In genomic region chr12:12032260-12032761, GRCh38 we compare ENCODE assay signal across 10 cellular contexts. TPM values are rescaled to one million over a fixed set of nuclear protein-coding genes. Genes with fewer than 3 reads are reported as not detected.
DNase-seq lines count a peak whose midpoint lies in the region; ATAC-seq and TF ChIP-seq lines count a peak whose summit lies in the region.
"Had no signal": no experiment of that assay in that cellular context is flagged by ENCODE, and none has a peak within 500 bp of the region (broad histone marks: within the 10 kb centered on the region; RNA-seq: fewer than 3 reads in every experiment).

No MANE protein-coding gene starts in this region.

- H3K4me1 ChIP-seq in heart right ventricle (peaks cover 0 to 19% (median 9%) of the 10 kb centered on the region in 9 donors), mesendoderm (ENCODE audit: control insufficient read depth, low read depth, low read length) (peaks cover 6% of the 10 kb centered on the region), uterus (no peaks in the 10 kb centered on the region), HAP-1 (peaks cover 10% of the 10 kb centered on the region)

- no peak for TF ChIP-seq CTCF in heart right ventricle (IDR thresholded peaks at IDR 0.05)
- TF ChIP-seq CTCF in uterus (IDR thresholded peaks at IDR 0.05) = no peak

- H2BK15ac ChIP-seq in mesendoderm (replicated peaks; ENCODE audit: low read depth) = no peak overlapping the region

- no peak overlapping the region for H3K4me2 ChIP-seq in mesendoderm (ENCODE audit: low read length)

- H3K4me1 Mint-ChIP-seq in activated T-helper 2 cell treated with anti-CD3 and anti-CD28 coated beads, Interferon-gamma antibody, Interleukin-2, Interleukin-4, amounts not matched to agents 10 μg/mL and 5 μg/mL and 100 μg/mL, durations not matched to agents 14 hours and 24 hours and 36 hours (ENCODE audit: low read depth) = peaks cover 31% of the 10 kb centered on the region

- H3K9ac ChIP-seq in mesendoderm (ENCODE audit: low read length) = peak overlapping the region; percentile 4

- H3K27ac Mint-ChIP-seq in activated T-helper 2 cell treated with anti-CD3 and anti-CD28 coated beads, Interferon-gamma antibody, Interleukin-2, Interleukin-4, amounts not matched to agents 10 μg/mL and 5 μg/mL and 100 μg/mL, durations not matched to agents 14 hours and 24 hours and 36 hours = peak overlapping the region; percentile 79

- DNase-seq in heart right ventricle (no peak), cardiac septum (ENCODE audit: low spot score) (no peak), mesendoderm (no peak), uterus (no peak), HAP-1 (ENCODE audit: low spot score in 2 of 2) (no peak), dermis blood vessel endothelial cell (no peak)
- DNase-seq in activated T-helper 2 cell treated with anti-CD3 and anti-CD28 coated beads, Interferon-gamma antibody, Interleukin-2, Interleukin-4, amounts not matched to agents 10 μg/mL and 5 μg/mL and 100 μg/mL, durations not matched to agents 14 hours and 24 hours and 36 hours (ENCODE audit: low spot score) = no peak
- DNase-seq: KG1, SHP77 treated with DMSO at 0.1 percent for 48 hours had no signal

- TF ChIP-seq POLR2A in uterus (IDR thresholded peaks at IDR 0.05) = no peak

- no peaks in the 10 kb centered on the region for H3K36me3 ChIP-seq in heart right ventricle
- no peaks in the 10 kb centered on the region for H3K36me3 ChIP-seq in mesendoderm (ENCODE audit: control insufficient read depth, insufficient read depth, low read length)
- no peaks in the 10 kb centered on the region for H3K36me3 ChIP-seq in uterus
- no peaks in the 10 kb centered on the region for H3K36me3 ChIP-seq in HAP-1 (replicated peaks)

- no peak overlapping the region for H4K8ac ChIP-seq in mesendoderm (ENCODE audit: low read depth, low read length)

- H2BK120ac ChIP-seq in mesendoderm (ENCODE audit: low read depth, low read length) = no peak overlapping the region

- H3K27ac ChIP-seq in heart right ventricle = peak overlapping the region in 7 of 10 donors; percentile 29 to 86 (median 77)
- no peak overlapping the region for H3K27ac ChIP-seq in mesendoderm (ENCODE audit: low read depth, low read length)
- peak overlapping the region; percentile 58 to 82 for H3K27ac ChIP-seq in uterus

- no peak overlapping the region for H3K4ac ChIP-seq in mesendoderm (ENCODE audit: low read depth, low read length)

- H3K4me3 Mint-ChIP-seq in activated T-helper 2 cell treated with anti-CD3 and anti-CD28 coated beads, Interferon-gamma antibody, Interleukin-2, Interleukin-4, amounts not matched to agents 10 μg/mL and 5 μg/mL and 100 μg/mL, durations not matched to agents 14 hours and 24 hours and 36 hours (ENCODE audit: low read depth) = no peak overlapping the region

- H3K27me3 Mint-ChIP-seq in activated T-helper 2 cell treated with anti-CD3 and anti-CD28 coated beads, Interferon-gamma antibody, Interleukin-2, Interleukin-4, amounts not matched to agents 10 μg/mL and 5 μg/mL and 100 μg/mL, durations not matched to agents 14 hours and 24 hours and 36 hours (ENCODE audit: low read depth) = peaks cover 3% of the 10 kb centered on the region

- intact Hi-C loops in heart right ventricle (cut with DNase I) (loop anchor here in 7 of 10 donors (2.0 to 5.0 kb wide), 5 partner anchors 385 to 452 kb away; partner anchors contain the start of gene ETV6 (in 1 of the 7)), cardiac septum (cut with DNase I) (loop anchor here (10.0 kb wide), 1 partner anchor 298 kb away; no protein-coding TSS in a partner anchor), uterus (cut with DNase I; ENCODE audit: low total_unique reads) (loop anchor here (5.0 kb wide), 1 partner anchor 455 kb away; no protein-coding TSS in a partner anchor)
- intact Hi-C loops in activated T-helper 2 cell treated with anti-CD3 and anti-CD28 coated beads, Interferon-gamma antibody, Interleukin-2, Interleukin-4, amounts not matched to agents 10 μg/mL and 5 μg/mL and 100 μg/mL, durations not matched to agents 14 hours and 24 hours and 36 hours (cut with micrococcal nuclease) = loop anchor here (2.0 to 5.0 kb wide), 6 partner anchors 52 to 410 kb away; no protein-coding TSS in a partner anchor

- H3K18ac ChIP-seq in mesendoderm (ENCODE audit: low read length) = no peak overlapping the region

- H3K23ac ChIP-seq in mesendoderm (ENCODE audit: low read length) = no peak overlapping the region

- H3K9me3 Mint-ChIP-seq in activated T-helper 2 cell treated with anti-CD3 and anti-CD28 coated beads, Interferon-gamma antibody, Interleukin-2, Interleukin-4, amounts not matched to agents 10 μg/mL and 5 μg/mL and 100 μg/mL, durations not matched to agents 14 hours and 24 hours and 36 hours = peaks cover 5% of the 10 kb centered on the region

- H3K4me3 ChIP-seq in heart right ventricle = peak overlapping the region in 6 of 10 donors; percentile 33 to 57 (median 54)
- no peak overlapping the region for H3K4me3 ChIP-seq in mesendoderm (ENCODE audit: low read length)
- H3K4me3 ChIP-seq in uterus = peak overlapping the region in 1 of 2 donors; percentile 29
- no peak overlapping the region for H3K4me3 ChIP-seq in HAP-1

- H4K5ac ChIP-seq in mesendoderm (ENCODE audit: low read length) = no peak overlapping the region

- H3K9me3 ChIP-seq in heart right ventricle = no peaks in the 10 kb centered on the region
- H3K9me3 ChIP-seq in uterus = no peaks in the 10 kb centered on the region
- no peaks in the 10 kb centered on the region for H3K9me3 ChIP-seq in HAP-1

- WGBS in heart right ventricle, 2 donors = 68 to 70% methylated on average over 12 of the region's 12 CpGs
- no CpG with 5 or more reads among the region's 12 CpGs for WGBS in mesendoderm (ENCODE audit: extremely low coverage, insufficient coverage, low lambda C conversion rate)

- ATAC-seq in heart right ventricle (peak in 5 of 8 donors; percentile 11 to 38 (median 23)), HG03280 (IDR thresholded peaks at IDR 0.05; ENCODE audit: unreplicated experiment) (no peak)

- no peak overlapping the region for H2BK5ac ChIP-seq in mesendoderm (ENCODE audit: low read length)

- in situ Hi-C loops in HAP-1 (cut with MboI; ENCODE audit: low sequenced_read_pairs) = loop anchor here (5.0 to 10.0 kb wide), 3 partner anchors 450 to 672 kb away; no protein-coding TSS in a partner anchor

- peak overlapping the region; percentile 73 for H3K56ac ChIP-seq in mesendoderm (ENCODE audit: low read length)

- no peaks in the 10 kb centered on the region for H3K79me1 ChIP-seq in mesendoderm (ENCODE audit: low read length)

- H3K27me3 ChIP-seq in heart right ventricle (no peaks in the 10 kb centered on the region), mesendoderm (ENCODE audit: insufficient read depth, low read length, poor library complexity) (no peaks in the 10 kb centered on the region), uterus (no peaks in the 10 kb centered on the region), HAP-1 (ENCODE audit: low read depth) (no peaks in the 10 kb centered on the region)

- peak overlapping the region; percentile 12 for H2AK5ac ChIP-seq in mesendoderm (ENCODE audit: low read length)

- no peaks in the 10 kb centered on the region for H3K79me2 ChIP-seq in mesendoderm (ENCODE audit: control insufficient read depth, insufficient read depth, low read length)

- peaks cover 4% of the 10 kb centered on the region for H3K36me3 Mint-ChIP-seq in activated T-helper 2 cell treated with anti-CD3 and anti-CD28 coated beads, Interferon-gamma antibody, Interleukin-2, Interleukin-4, amounts not matched to agents 10 μg/mL and 5 μg/mL and 100 μg/mL, durations not matched to agents 14 hours and 24 hours and 36 hours (ENCODE audit: low read depth)

RNA-seq across cellular contexts. Expression of gene BCL2L14, which starts 38.4 kb away (rescaled TPM):
- total RNA-seq in heart right ventricle = under 1 TPM in 1 of 10 donors, not detected in 9; 0.49 TPM
- not detected for polyA plus RNA-seq in heart right ventricle
- total RNA-seq in cardiac septum = not detected
- total RNA-seq in activated T-helper 2 cell treated with anti-CD3 and anti-CD28 coated beads, Interferon-gamma antibody, Interleukin-2, Interleukin-4, amounts not matched to agents 10 μg/mL and 5 μg/mL and 100 μg/mL, durations not matched to agents 14 hours and 24 hours and 36 hours = 1.2 and 1.4 TPM in 2 replicates
- polyA plus RNA-seq in mesendoderm (2013, experiment 1 of 2) = 1.7 TPM
- polyA plus RNA-seq in mesendoderm (2013, experiment 2 of 2) = 1.7 TPM
- not detected for total RNA-seq in uterus
- total RNA-seq in dermis blood vessel endothelial cell = not detected in 2 replicates

Comparison
In these comparisons a context has a peak if more than half of its experiments do, and no peak if none do; other contexts are left out.
1. H3K4me3 ChIP-seq: peak in heart right ventricle (6 of 10); none in mesendoderm (single experiment) and HAP-1 (single experiment).